ENCODE assay signal across 1 cellular context in the genomic region with DNA sequence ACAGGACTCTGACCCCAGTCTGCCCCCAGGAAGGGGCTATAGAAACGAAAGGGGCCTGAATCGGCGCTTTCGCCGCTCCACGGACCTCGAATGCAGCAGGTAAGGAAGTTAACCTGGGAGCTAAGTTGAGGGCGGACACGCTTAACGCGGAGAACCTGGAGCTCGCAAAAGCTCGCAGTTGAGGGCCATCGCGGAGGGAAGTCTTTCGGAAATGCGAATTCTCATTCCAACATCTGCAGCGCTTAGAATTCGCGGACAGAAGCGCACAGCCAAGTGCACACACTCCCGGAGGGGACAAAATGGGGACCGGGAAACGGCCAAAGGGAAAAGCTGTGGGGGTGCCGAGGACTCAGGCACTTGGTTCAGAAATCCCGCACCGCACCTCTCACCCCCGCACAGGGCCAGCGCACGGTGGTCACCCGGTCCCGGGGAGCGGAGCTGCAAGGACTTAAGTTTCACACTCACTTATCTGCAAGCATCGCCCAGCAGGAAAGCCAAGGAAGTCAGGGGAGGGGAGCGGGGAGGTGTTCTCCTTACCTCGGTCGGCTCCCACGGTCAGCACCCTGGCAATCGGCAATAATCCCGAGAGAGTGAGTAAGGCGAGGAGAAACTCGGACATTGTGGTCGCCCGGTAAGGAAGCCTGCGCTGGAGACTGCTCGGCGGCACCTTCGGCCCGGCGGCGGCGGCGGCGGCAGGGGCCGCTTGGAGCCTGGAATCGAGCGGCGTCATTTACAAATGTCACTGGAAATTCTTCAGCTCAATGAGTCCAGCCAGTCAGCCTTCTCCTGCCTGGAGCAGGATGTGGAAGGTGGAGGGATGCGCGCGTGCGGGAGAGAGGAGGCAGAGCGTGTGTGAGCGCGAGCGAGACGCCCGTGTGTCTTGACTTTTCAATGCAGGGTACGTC.
A peak's percentile ranks its signal among the peaks of the same experiment; 100 is the strongest.
TF ChIP-seq lines count a peak whose summit lies in the region.

No MANE protein-coding gene starts in this region.

TF ChIP-seq in HepG2, 621 proteins besides CTCF, POLR2A, EP300 and RAD21 (continued from another document and continues in another):
- TF ChIP-seq SMC3 (IDR thresholded peaks at IDR 0.05; ENCODE audit: low read length) = no peak
- no peak for TF ChIP-seq NFIC (IDR thresholded peaks at IDR 0.05; ENCODE audit: low read length)
- TF ChIP-seq SPEN (CRISPR knock-in tag; IDR thresholded peaks at IDR 0.05; ENCODE audit: low read depth) = 0 out of 2 replicates have a peak, but pooled peaks have one; percentile 21
- TF ChIP-seq CEBPB (IDR thresholded peaks at IDR 0.05; ENCODE audit: borderline replicate concordance, low read depth, low read length) = no peak
- TF ChIP-seq KMT2A (CRISPR knock-in tag; IDR thresholded peaks at IDR 0.05) = no peak
- no peak for TF ChIP-seq TP53 (CRISPR knock-in tag; conservative IDR thresholded peaks at IDR 0.05)
- TF ChIP-seq ARID5B (CRISPR knock-in tag; IDR thresholded peaks at IDR 0.05) = peak; percentile 24; the same call in 1 of the 2 replicates
- no peak; the same call in 1 of the 2 replicates for TF ChIP-seq KDM2A (CRISPR knock-in tag; IDR thresholded peaks at IDR 0.05; ENCODE audit: borderline replicate concordance, low read depth)
- no peak for TF ChIP-seq TARDBP (CRISPR knock-in tag; IDR thresholded peaks at IDR 0.05)
- TF ChIP-seq ZBTB10 (CRISPR knock-in tag; IDR thresholded peaks at IDR 0.05; ENCODE audit: borderline replicate concordance) = no peak
- no peak for TF ChIP-seq ZNF34 (CRISPR knock-in tag; IDR thresholded peaks at IDR 0.05; ENCODE audit: borderline replicate concordance)
- no peak for TF ChIP-seq SRSF9 (IDR thresholded peaks at IDR 0.05; ENCODE audit: borderline replicate concordance, insufficient read depth, low read depth, low read length, poor library complexity, severe bottlenecking)
- TF ChIP-seq U2AF2 (IDR thresholded peaks at IDR 0.05; ENCODE audit: low read depth, low read length) = no peak
- TF ChIP-seq SIN3A (IDR thresholded peaks at IDR 0.05; ENCODE audit: borderline replicate concordance, low read depth, low read length) = no peak
- TF ChIP-seq FOXA1 (IDR thresholded peaks at IDR 0.05) = no peak
- no peak for TF ChIP-seq FOXA1 (CRISPR knock-in tag; IDR thresholded peaks at IDR 0.05)
- peak; percentile 89; the same call in 1 of the 2 replicates for TF ChIP-seq EZH2 (conservative IDR thresholded peaks at IDR 0.05; ENCODE audit: low read depth, low read length)
- TF ChIP-seq CCDC6 (CRISPR knock-in tag; IDR thresholded peaks at IDR 0.05) = no peak
- TF ChIP-seq ZNF101 (CRISPR knock-in tag; IDR thresholded peaks at IDR 0.05; ENCODE audit: borderline replicate concordance, low read depth) = no peak
- no peak; the same call in 1 of the 2 replicates for TF ChIP-seq CBX2 (IDR thresholded peaks at IDR 0.05; ENCODE audit: low read depth, low read length)
- 0 out of 2 replicates have a peak, but pooled peaks have one; percentile 18 for TF ChIP-seq CBX2 (CRISPR knock-in tag; IDR thresholded peaks at IDR 0.05; ENCODE audit: low read depth)
- TF ChIP-seq, protein P1, sequence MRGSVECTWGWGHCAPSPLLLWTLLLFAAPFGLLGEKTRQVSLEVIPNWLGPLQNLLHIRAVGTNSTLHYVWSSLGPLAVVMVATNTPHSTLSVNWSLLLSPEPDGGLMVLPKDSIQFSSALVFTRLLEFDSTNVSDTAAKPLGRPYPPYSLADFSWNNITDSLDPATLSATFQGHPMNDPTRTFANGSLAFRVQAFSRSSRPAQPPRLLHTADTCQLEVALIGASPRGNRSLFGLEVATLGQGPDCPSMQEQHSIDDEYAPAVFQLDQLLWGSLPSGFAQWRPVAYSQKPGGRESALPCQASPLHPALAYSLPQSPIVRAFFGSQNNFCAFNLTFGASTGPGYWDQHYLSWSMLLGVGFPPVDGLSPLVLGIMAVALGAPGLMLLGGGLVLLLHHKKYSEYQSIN (CRISPR knock-in tag; IDR thresholded peaks at IDR 0.05; ENCODE audit: borderline replicate concordance) = no peak
- TF ChIP-seq HOXA5 (CRISPR knock-in tag; IDR thresholded peaks at IDR 0.05) = no peak
- no peak for TF ChIP-seq GATAD2A (CRISPR knock-in tag; IDR thresholded peaks at IDR 0.05)
- no peak for TF ChIP-seq TOPORS (CRISPR knock-in tag; IDR thresholded peaks at IDR 0.05)
- TF ChIP-seq ZNF615 (CRISPR knock-in tag; IDR thresholded peaks at IDR 0.05; ENCODE audit: borderline replicate concordance) = no peak
- no peak for TF ChIP-seq ZNF773 (CRISPR knock-in tag; IDR thresholded peaks at IDR 0.05; ENCODE audit: borderline replicate concordance)
- no peak for TF ChIP-seq ZNF10 (CRISPR knock-in tag; IDR thresholded peaks at IDR 0.05; ENCODE audit: borderline replicate concordance, low read depth)
- no peak for TF ChIP-seq NFYC (CRISPR knock-in tag; IDR thresholded peaks at IDR 0.05)
- TF ChIP-seq ZNF292 (CRISPR knock-in tag; IDR thresholded peaks at IDR 0.05; ENCODE audit: borderline replicate concordance, low read depth) = no peak
- TF ChIP-seq, protein P2, sequence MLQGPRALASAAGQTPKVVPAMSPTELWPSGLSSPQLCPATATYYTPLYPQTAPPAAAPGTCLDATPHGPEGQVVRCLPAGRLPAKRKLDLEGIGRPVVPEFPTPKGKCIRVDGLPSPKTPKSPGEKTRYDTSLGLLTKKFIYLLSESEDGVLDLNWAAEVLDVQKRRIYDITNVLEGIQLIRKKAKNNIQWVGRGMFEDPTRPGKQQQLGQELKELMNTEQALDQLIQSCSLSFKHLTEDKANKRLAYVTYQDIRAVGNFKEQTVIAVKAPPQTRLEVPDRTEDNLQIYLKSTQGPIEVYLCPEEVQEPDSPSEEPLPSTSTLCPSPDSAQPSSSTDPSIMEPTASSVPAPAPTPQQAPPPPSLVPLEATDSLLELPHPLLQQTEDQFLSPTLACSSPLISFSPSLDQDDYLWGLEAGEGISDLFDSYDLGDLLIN (CRISPR knock-in tag; IDR thresholded peaks at IDR 0.05; ENCODE audit: borderline replicate concordance) = no peak
- no peak for TF ChIP-seq AGO2 (optimal IDR thresholded peaks at IDR 0.05; ENCODE audit: low read depth, low read length)
- no peak for TF ChIP-seq ZFX (CRISPR knock-in tag; IDR thresholded peaks at IDR 0.05; ENCODE audit: low read depth)
- 0 out of 2 replicates have a peak, but pooled peaks have one; percentile 54 for TF ChIP-seq ZNF547 (CRISPR knock-in tag; IDR thresholded peaks at IDR 0.05)
- TF ChIP-seq SRSF4 (IDR thresholded peaks at IDR 0.05; ENCODE audit: low read depth, low read length, poor library complexity, severe bottlenecking) = no peak
- no peak for TF ChIP-seq MAZ (IDR thresholded peaks at IDR 0.05; ENCODE audit: borderline replicate concordance, low read depth, low read length)
- 0 out of 2 replicates have a peak, but pooled peaks have one; percentile 31 for TF ChIP-seq MAZ (CRISPR knock-in tag; IDR thresholded peaks at IDR 0.05; ENCODE audit: low read depth)
- no peak for TF ChIP-seq ZFP36L2 (CRISPR knock-in tag; IDR thresholded peaks at IDR 0.05)
- TF ChIP-seq KDM1A (CRISPR knock-in tag; IDR thresholded peaks at IDR 0.05) = no peak
- 0 out of 2 replicates have a peak, but pooled peaks have one; percentile 78 for TF ChIP-seq MTF2 (CRISPR knock-in tag; IDR thresholded peaks at IDR 0.05; ENCODE audit: borderline replicate concordance)
- no peak for TF ChIP-seq ETV5 (CRISPR knock-in tag; IDR thresholded peaks at IDR 0.05; ENCODE audit: borderline replicate concordance)
- TF ChIP-seq CSRNP2 (CRISPR knock-in tag; conservative IDR thresholded peaks at IDR 0.05; ENCODE audit: low read depth) = no peak
- TF ChIP-seq POGZ (CRISPR knock-in tag; IDR thresholded peaks at IDR 0.05) = 0 out of 2 replicates have a peak, but pooled peaks have one; percentile 49
- TF ChIP-seq AHDC1 (CRISPR knock-in tag; IDR thresholded peaks at IDR 0.05; ENCODE audit: borderline replicate concordance) = no peak
